8 cellular contexts compared by ENCODE assay signal in genomic region chr5:160312960-160313734, GRCh38. TPM values are rescaled to one million over a fixed set of nuclear protein-coding genes. Genes with fewer than 3 reads are reported as not detected.
DNase-seq lines count a peak whose midpoint lies in the region; ATAC-seq, FAIRE-seq and TF ChIP-seq lines count a peak whose summit lies in the region.

No MANE protein-coding gene starts in this region.

- H3K4me3 Mint-ChIP-seq in CD4-positive, alpha-beta T cell: peak overlapping the region; percentile 67
- peak overlapping the region; percentile 95 for H3K4me3 Mint-ChIP-seq in neural crest cell

- no peaks in the 10 kb centered on the region for H3K36me3 Mint-ChIP-seq in CD4-positive, alpha-beta T cell (ENCODE audit: low read depth)
- H3K36me3 Mint-ChIP-seq in neural crest cell (ENCODE audit: low read depth): peaks cover 3% of the 10 kb centered on the region

- no peak overlapping the region for H3K27ac ChIP-seq in CD4-positive, alpha-beta T cell (ENCODE audit: low read depth, low read length)

- peak overlapping the region; percentile 58 for H3K4me3 ChIP-seq in Jurkat, Clone E6-1 (ENCODE audit: low read length)
- H3K4me3 ChIP-seq in cardiac fibroblast (replicated peaks in 1 of 2; ENCODE audit: low read depth in 2 of 2, low read length in 2 of 2): peak overlapping the region; percentile 54 to 67

- DNase-seq in CD4-positive, alpha-beta T cell: no peak
- no peak for DNase-seq in Jurkat, Clone E6-1 (ENCODE audit: low read depth, low spot score)
- DNase-seq in cardiac fibroblast (ENCODE audit: low read depth in 2 of 2): no peak
- no peak for DNase-seq in neural crest cell (ENCODE audit: low read depth, low spot score)
- no peak for DNase-seq in GM19238 (ENCODE audit: insufficient read length, low spot score)
- DNase-seq in activated effector memory CD4-positive, alpha-beta T cell treated with anti-CD3 and anti-CD28 coated beads, Interleukin-2, amount 50 U/mL, for 16 hours: no peak
- no peak for DNase-seq in NCI-H2171 (lab: John Stamatoyannopoulos, UW)
- DNase-seq in GM12892 (ENCODE audit: insufficient read length): no peak

- POLR2A ChIA-PET in CD4-positive, alpha-beta T cell (lab: Charles Lee): no interaction called here

- peaks cover 5% of the 10 kb centered on the region for H3K4me1 Mint-ChIP-seq in CD4-positive, alpha-beta T cell (ENCODE audit: low read depth)
- peaks cover 42% of the 10 kb centered on the region for H3K4me1 Mint-ChIP-seq in neural crest cell

- peaks cover 44% of the 10 kb centered on the region for H3K27me3 ChIP-seq in CD4-positive, alpha-beta T cell (ENCODE audit: control insufficient read depth, insufficient read depth, low read length)

- CTCF ChIA-PET in CD4-positive, alpha-beta T cell (lab: Charles Lee): no interaction called here

- H3K27ac Mint-ChIP-seq in CD4-positive, alpha-beta T cell: no peak overlapping the region
- H3K27ac Mint-ChIP-seq in neural crest cell (ENCODE audit: unreplicated experiment): peak overlapping the region; percentile 98

- TF ChIP-seq POLR2A in GM12892 (IDR thresholded peaks at IDR 0.05; ENCODE audit: low read depth, low read length): no peak

- no peak for ATAC-seq in CD4-positive, alpha-beta T cell (ENCODE audit: poor library complexity)

- H3K9me3 Mint-ChIP-seq in CD4-positive, alpha-beta T cell: no peaks in the 10 kb centered on the region
- no peaks in the 10 kb centered on the region for H3K9me3 Mint-ChIP-seq in neural crest cell

- FAIRE-seq in GM12892 (lab: Jason Lieb, UNC): no peak

- TF ChIP-seq CTCF in CD4-positive, alpha-beta T cell (IDR thresholded peaks at IDR 0.05): no peak
- TF ChIP-seq CTCF in cardiac fibroblast (IDR thresholded peaks at IDR 0.05; ENCODE audit: low read depth, low read length) (no peak), neural crest cell (conservative IDR thresholded peaks at IDR 0.05) (no peak)

- intact Hi-C loops in CD4-positive, alpha-beta T cell (cut with DNase I, micrococcal nuclease): no loop called here

- H3K9me3 ChIP-seq in CD4-positive, alpha-beta T cell (ENCODE audit: control insufficient read depth, low read length): no peaks in the 10 kb centered on the region

- H3K27me3 Mint-ChIP-seq in CD4-positive, alpha-beta T cell: peaks cover 74% of the 10 kb centered on the region
- H3K27me3 Mint-ChIP-seq in neural crest cell (ENCODE audit: low read depth): no peaks in the 10 kb centered on the region

RNA-seq across cellular contexts. Expression of gene CCNJL, which starts 0.8 kb away (rescaled TPM):
- not detected for total RNA-seq in CD4-positive, alpha-beta T cell
- 10.4 TPM for polyA plus RNA-seq in Jurkat, Clone E6-1 (2012; ENCODE audit: insufficient read depth, insufficient read length)
- 28.7 and 29.7 TPM in 2 replicates for total RNA-seq in neural crest cell
- not detected for polyA plus RNA-seq in GM12892 (2012; ENCODE audit: missing spikeins)

RNA-seq across cellular contexts. Expression of gene C1QTNF2, which starts 57.3 kb away (rescaled TPM):
- not detected for total RNA-seq in CD4-positive, alpha-beta T cell
- polyA plus RNA-seq in Jurkat, Clone E6-1 (2012; ENCODE audit: insufficient read depth, insufficient read length): not detected
- total RNA-seq in neural crest cell: 0.42 and 0.43 TPM in 2 replicates
- not detected for polyA plus RNA-seq in GM12892 (2012; ENCODE audit: missing spikeins)

Comparison
In these comparisons a context has a peak if more than half of its experiments do, and no peak if none do; other contexts are left out.
1. RNA of gene CCNJL, which starts 0.8 kb away (total RNA-seq): 28.7 to 29.7 TPM in neural crest cell; not detected in CD4-positive, alpha-beta T cell; every median in the first group is over 10 times any median in the second.